In the genomic region with DNA sequence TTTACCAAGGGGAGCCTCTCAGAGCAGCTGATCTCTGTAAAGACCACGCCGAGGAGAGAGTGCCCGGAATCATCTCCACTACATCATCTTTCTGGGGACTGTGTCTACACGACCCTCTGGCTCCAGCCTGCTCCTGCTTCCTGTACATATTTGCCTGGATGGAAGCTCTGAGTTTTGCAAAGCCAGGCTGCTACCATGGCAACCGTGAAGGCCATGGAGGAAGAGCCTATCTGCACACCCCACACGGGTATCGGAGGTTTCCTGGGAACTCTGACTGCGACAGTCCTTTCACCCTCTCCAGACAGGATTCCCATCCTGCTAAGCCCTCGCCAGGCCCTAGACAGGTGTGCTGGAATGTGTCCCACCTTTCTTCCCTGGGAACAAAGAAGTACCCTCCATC, we compare ENCODE assay signal across 21 cellular contexts. TPM values are rescaled to one million over a fixed set of nuclear protein-coding genes. Genes with fewer than 3 reads are reported as not detected.
DNase-seq lines count a peak whose midpoint lies in the region; ATAC-seq and TF ChIP-seq lines count a peak whose summit lies in the region.
"Had no signal": no experiment of that assay in that cellular context is flagged by ENCODE, and none has a peak within 500 bp of the region (broad histone marks: within the 10 kb centered on the region; RNA-seq: fewer than 3 reads in every experiment).

No MANE protein-coding gene starts in this region.

- ATAC-seq in Panc1 (peak; percentile 47; the same call in 1 of the 2 replicates), GM21717 (IDR thresholded peaks at IDR 0.05; ENCODE audit: unreplicated experiment) (no peak)
- ATAC-seq: HCT116 had no signal

- no peak overlapping the region for H3K4me3 Mint-ChIP-seq in endothelial cell (ENCODE audit: unreplicated experiment)

- H3K9me3 ChIP-seq in Panc1 (ENCODE audit: control insufficient read depth, insufficient read depth, low read depth, low read length), result no peaks in the 10 kb centered on the region

- H3K27ac Mint-ChIP-seq in endothelial cell (ENCODE audit: unreplicated experiment), result no peak overlapping the region

- no peaks in the 10 kb centered on the region for H3K9me3 Mint-ChIP-seq in endothelial cell (ENCODE audit: unreplicated experiment)

- no peaks in the 10 kb centered on the region for H3K27me3 ChIP-seq in Panc1 (ENCODE audit: control insufficient read depth, insufficient read depth, low read length)

- no peak overlapping the region for H3K27ac ChIP-seq in Panc1 (ENCODE audit: low read length)

- in situ Hi-C loops in G401 (cut with HindIII; ENCODE audit: low sequenced_read_pairs), result no loop called here
- in situ Hi-C loops in Panc1 (cut with HindIII; ENCODE audit: low pct_unique_long_range_greater_than_20kb, low sequenced_read_pairs), result no loop called here

- BruUV-seq in Panc1 (replicated peaks; lab: Mats Ljungman, UMichigan), result no TSS peak

- H3K4me3 ChIP-seq in Panc1 (ENCODE audit: low read depth in 2 of 2, low read length in 2 of 2) (no peak overlapping the region), choroid plexus epithelial cell (ENCODE audit: low read depth, low read length) (no peak overlapping the region)

- CTCF ChIA-PET in Panc1 (lab: Charles Lee), result interaction anchor here (0.6 kb wide), 1 partner anchor 21 kb away, joined by 4 read pairs; no protein-coding TSS in a partner anchor

- H3K36me3 Mint-ChIP-seq in endothelial cell (ENCODE audit: low read depth, unreplicated experiment), result peaks cover 15% of the 10 kb centered on the region

- POLR2A ChIA-PET in Panc1 (lab: Charles Lee), result no interaction called here

- DNase-seq in G401 (ENCODE audit: low spot score) (peak; percentile 42), Panc1 (ENCODE audit: low read depth, low spot score) (no peak), choroid plexus epithelial cell (ENCODE audit: low read depth) (peak; percentile 19), occipital lobe (lab: John Stamatoyannopoulos, UW) (peak; percentile 16), NCI-H1436 (lab: John Stamatoyannopoulos, UW) (no peak), foreskin melanocyte (no peak), endothelial cell (ENCODE audit: low spot score) (no peak)
- DNase-seq: ACHN, C1 segment of cervical spinal cord, DMS79, GOT3, KBM-7, MV-4-11, NCI-H187 treated with DMSO at 0.1 percent for 48 hours, NCI-H2171, NCI-H524, NCI-H82, OCI-M1, RPMI8226 had no signal

- no peaks in the 10 kb centered on the region for H3K36me3 ChIP-seq in Panc1 (ENCODE audit: control insufficient read depth, insufficient read depth, low read length)

- TF ChIP-seq CTCF in Panc1 (IDR thresholded peaks at IDR 0.05) (no peak), choroid plexus epithelial cell (conservative IDR thresholded peaks at IDR 0.05; ENCODE audit: low read depth, low read length) (no peak), endothelial cell (IDR thresholded peaks at IDR 0.05; ENCODE audit: unreplicated experiment) (no peak)

- peaks cover 10% of the 10 kb centered on the region; the same call in 1 of the 2 replicates for H3K4me1 ChIP-seq in Panc1 (ENCODE audit: control insufficient read depth, insufficient read depth, low read length)

- intact Hi-C loops in Panc1 (cut with micrococcal nuclease; ENCODE audit: unreplicated experiment), result no loop called here

- no peaks in the 10 kb centered on the region for H3K4me1 Mint-ChIP-seq in endothelial cell (ENCODE audit: unreplicated experiment)

- no peaks in the 10 kb centered on the region for H3K27me3 Mint-ChIP-seq in endothelial cell (ENCODE audit: unreplicated experiment)

RNA-seq across cellular contexts. Expression of gene FBXL18, which starts 6.6 kb away (rescaled TPM):
- total RNA-seq in G401 (2014; rRNA removed; shearing (Covaris generic)), result 2.7 and 3.3 TPM in 2 replicates
- total RNA-seq in Panc1 (2021; ENCODE audit: unreplicated experiment) (29.2 TPM), occipital lobe (3.6 TPM), endothelial cell (ENCODE audit: unreplicated experiment) (14.5 TPM)
- 23.0 TPM for polyA plus RNA-seq in Panc1 (2012; ENCODE audit: insufficient read length)

RNA-seq across cellular contexts. Expression of gene ACTB, which starts 23.4 kb away (rescaled TPM):
- 1,117 and 1,407 TPM in 2 replicates for total RNA-seq in G401 (2014; rRNA removed; shearing (Covaris generic))
- total RNA-seq in Panc1 (2021; ENCODE audit: unreplicated experiment) (4,511 TPM), occipital lobe (1,571 TPM), endothelial cell (ENCODE audit: unreplicated experiment) (5,848 TPM)
- polyA plus RNA-seq in Panc1 (2012; ENCODE audit: insufficient read length), result 7,753 TPM

Comparison
In these comparisons a context has a peak if more than half of its experiments do, and no peak if none do; other contexts are left out.
1. DNase-seq: peak in G401 (single experiment), choroid plexus epithelial cell (single experiment) and occipital lobe (single experiment); none in Panc1 (single experiment), NCI-H1436 (single experiment), foreskin melanocyte (single experiment) and endothelial cell (single experiment).